ENCODE assay signal across 1 cellular context in the genomic region with DNA sequence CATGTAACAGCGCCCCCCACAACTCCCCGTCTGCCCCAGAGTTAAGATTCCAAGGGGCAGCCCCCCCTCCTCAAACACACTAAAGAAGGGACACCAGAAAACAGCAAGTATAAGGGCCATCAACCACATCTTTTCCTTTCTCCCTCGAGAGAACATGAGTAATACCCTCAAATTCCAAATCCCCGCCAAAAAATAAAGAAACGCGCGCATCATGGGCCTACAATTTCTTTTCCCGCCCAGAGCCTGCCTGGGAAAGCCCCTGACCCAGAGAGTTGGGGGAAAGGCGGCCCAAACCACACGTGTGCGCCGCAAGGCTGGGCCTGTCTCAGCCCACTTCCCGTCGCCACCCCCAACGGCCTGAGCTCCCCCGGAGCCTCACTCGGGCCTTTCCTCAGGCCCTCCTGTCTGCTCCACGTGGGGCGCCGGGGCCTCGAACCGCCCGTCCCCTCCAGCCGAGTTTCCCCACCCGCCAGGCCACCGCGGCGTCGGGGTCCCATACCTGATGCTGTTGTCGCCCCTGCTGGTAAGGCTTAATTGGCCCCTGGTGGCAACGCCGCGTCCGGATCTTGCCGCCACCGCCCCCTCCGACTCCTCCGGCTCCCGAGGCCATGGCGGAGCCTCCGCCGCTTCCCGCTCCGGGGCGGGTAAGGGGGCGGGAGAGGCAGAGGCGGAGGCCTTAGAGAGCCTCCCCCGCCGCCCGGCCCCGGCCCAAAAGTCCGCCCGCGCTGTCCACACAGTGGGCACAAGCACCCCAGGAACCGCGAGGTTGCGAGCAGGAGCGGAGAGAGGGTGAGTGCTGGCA.
TF ChIP-seq lines count a peak whose summit lies in the region.

No MANE protein-coding gene starts in this region.

TF ChIP-seq in K562, 482 proteins besides CTCF, POLR2A, EP300 and RAD21 (continued from another document):
- TF ChIP-seq THAP12 (CRISPR knock-in tag; IDR thresholded peaks at IDR 0.05) (0 out of 2 replicates have a peak, but pooled peaks have one; percentile 23), NFATC3 (IDR thresholded peaks at IDR 0.05) (0 out of 2 replicates have a peak, but pooled peaks have one; percentile 70), ZNF655 (CRISPR knock-in tag; IDR thresholded peaks at IDR 0.05) (no peak), PRPF4 (IDR thresholded peaks at IDR 0.05; ENCODE audit: insufficient read depth, low read depth, low read length, poor library complexity, severe bottlenecking) (peak; percentile 94), FOXK1 (CRISPR knock-in tag; IDR thresholded peaks at IDR 0.05; ENCODE audit: borderline replicate concordance) (peak; percentile 78; the same call in 1 of the 2 replicates), ZNF12 (CRISPR knock-in tag; IDR thresholded peaks at IDR 0.05) (peak; percentile 60; the same call in 1 of the 2 replicates), KLF13 (tag; IDR thresholded peaks at IDR 0.05; ENCODE audit: borderline replicate concordance, low read depth) (peak; percentile 86), ZNF431 (CRISPR knock-in tag; IDR thresholded peaks at IDR 0.05) (peak; percentile 72; the same call in 1 of the 2 replicates), MAFK (IDR thresholded peaks at IDR 0.05; ENCODE audit: low read length) (no peak), EWSR1 (IDR thresholded peaks at IDR 0.05; ENCODE audit: borderline replicate concordance, low read depth, partially characterized antibody) (no peak), STAG1 (CRISPR knock-in tag; IDR thresholded peaks at IDR 0.05; ENCODE audit: borderline replicate concordance) (no peak; the same call in 1 of the 2 replicates), NBN (IDR thresholded peaks at IDR 0.05; ENCODE audit: low read depth) (0 out of 2 replicates have a peak, but pooled peaks have one; percentile 17), HMG20B (CRISPR knock-in tag; IDR thresholded peaks at IDR 0.05) (no peak), CHD1 (IDR thresholded peaks at IDR 0.05; ENCODE audit: low read length) (no peak), BRD4 (IDR thresholded peaks at IDR 0.05) (peak; percentile 95), KDM5B (IDR thresholded peaks at IDR 0.05; ENCODE audit: insufficient replicate concordance, low read depth, low read length) (peak; percentile 63), ETV5 (CRISPR knock-in tag; IDR thresholded peaks at IDR 0.05; ENCODE audit: low read depth) (peak; percentile 79), ZBTB8A (IDR thresholded peaks at IDR 0.05; ENCODE audit: partially characterized antibody) (no peak), POLR2B (IDR thresholded peaks at IDR 0.05; ENCODE audit: low read depth, partially characterized antibody) (peak; percentile 44), FOXJ3 (CRISPR knock-in tag; IDR thresholded peaks at IDR 0.05) (no peak), SMAD1 (IDR thresholded peaks at IDR 0.05; ENCODE audit: low read depth, low read length, partially characterized antibody) (peak; percentile 28), SNIP1 (IDR thresholded peaks at IDR 0.05; ENCODE audit: low read depth) (no peak), TEAD1 (CRISPR knock-in tag; IDR thresholded peaks at IDR 0.05) (peak in 1 of 2 experiments; percentile 78; a peak in 2 of 4 replicates), ZSCAN29 (IDR thresholded peaks at IDR 0.05) (peak; percentile 23; the same call in 1 of the 2 replicates), ZNF764 (CRISPR knock-in tag; IDR thresholded peaks at IDR 0.05; ENCODE audit: low read depth) (0 out of 2 replicates have a peak, but pooled peaks have one; percentile 21), CCNT2 (IDR thresholded peaks at IDR 0.05; ENCODE audit: borderline replicate concordance, extremely low read depth, insufficient read length, low read depth, low read length) (peak; percentile 23), ZNF778 (CRISPR knock-in tag; IDR thresholded peaks at IDR 0.05) (no peak), HDGF (IDR thresholded peaks at IDR 0.05) (0 out of 2 replicates have a peak, but pooled peaks have one; percentile 17), ZBTB9 (CRISPR knock-in tag; IDR thresholded peaks at IDR 0.05) (0 out of 2 replicates have a peak, but pooled peaks have one; percentile 7), MYC (IDR thresholded peaks at IDR 0.05; ENCODE audit: low read depth, low read length) (peak; percentile 92), MYC (CRISPR knock-in tag; IDR thresholded peaks at IDR 0.05; ENCODE audit: borderline replicate concordance, low read depth) (peak; percentile 98)
- TF ChIP-seq, protein P1, sequence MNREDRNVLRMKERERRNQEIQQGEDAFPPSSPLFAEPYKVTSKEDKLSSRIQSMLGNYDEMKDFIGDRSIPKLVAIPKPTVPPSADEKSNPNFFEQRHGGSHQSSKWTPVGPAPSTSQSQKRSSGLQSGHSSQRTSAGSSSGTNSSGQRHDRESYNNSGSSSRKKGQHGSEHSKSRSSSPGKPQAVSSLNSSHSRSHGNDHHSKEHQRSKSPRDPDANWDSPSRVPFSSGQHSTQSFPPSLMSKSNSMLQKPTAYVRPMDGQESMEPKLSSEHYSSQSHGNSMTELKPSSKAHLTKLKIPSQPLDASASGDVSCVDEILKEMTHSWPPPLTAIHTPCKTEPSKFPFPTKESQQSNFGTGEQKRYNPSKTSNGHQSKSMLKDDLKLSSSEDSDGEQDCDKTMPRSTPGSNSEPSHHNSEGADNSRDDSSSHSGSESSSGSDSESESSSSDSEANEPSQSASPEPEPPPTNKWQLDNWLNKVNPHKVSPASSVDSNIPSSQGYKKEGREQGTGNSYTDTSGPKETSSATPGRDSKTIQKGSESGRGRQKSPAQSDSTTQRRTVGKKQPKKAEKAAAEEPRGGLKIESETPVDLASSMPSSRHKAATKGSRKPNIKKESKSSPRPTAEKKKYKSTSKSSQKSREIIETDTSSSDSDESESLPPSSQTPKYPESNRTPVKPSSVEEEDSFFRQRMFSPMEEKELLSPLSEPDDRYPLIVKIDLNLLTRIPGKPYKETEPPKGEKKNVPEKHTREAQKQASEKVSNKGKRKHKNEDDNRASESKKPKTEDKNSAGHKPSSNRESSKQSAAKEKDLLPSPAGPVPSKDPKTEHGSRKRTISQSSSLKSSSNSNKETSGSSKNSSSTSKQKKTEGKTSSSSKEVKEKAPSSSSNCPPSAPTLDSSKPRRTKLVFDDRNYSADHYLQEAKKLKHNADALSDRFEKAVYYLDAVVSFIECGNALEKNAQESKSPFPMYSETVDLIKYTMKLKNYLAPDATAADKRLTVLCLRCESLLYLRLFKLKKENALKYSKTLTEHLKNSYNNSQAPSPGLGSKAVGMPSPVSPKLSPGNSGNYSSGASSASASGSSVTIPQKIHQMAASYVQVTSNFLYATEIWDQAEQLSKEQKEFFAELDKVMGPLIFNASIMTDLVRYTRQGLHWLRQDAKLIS (CRISPR knock-in tag; IDR thresholded peaks at IDR 0.05) = peak; percentile 97
- TF ChIP-seq, protein P2, sequence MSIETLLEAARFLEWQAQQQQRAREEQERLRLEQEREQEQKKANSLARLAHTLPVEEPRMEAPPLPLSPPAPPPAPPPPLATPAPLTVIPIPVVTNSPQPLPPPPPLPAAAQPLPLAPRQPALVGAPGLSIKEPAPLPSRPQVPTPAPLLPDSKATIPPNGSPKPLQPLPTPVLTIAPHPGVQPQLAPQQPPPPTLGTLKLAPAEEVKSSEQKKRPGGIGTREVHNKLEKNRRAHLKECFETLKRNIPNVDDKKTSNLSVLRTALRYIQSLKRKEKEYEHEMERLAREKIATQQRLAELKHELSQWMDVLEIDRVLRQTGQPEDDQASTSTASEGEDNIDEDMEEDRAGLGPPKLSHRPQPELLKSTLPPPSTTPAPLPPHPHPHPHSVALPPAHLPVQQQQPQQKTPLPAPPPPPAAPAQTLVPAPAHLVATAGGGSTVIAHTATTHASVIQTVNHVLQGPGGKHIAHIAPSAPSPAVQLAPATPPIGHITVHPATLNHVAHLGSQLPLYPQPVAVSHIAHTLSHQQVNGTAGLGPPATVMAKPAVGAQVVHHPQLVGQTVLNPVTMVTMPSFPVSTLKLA (conservative IDR thresholded peaks at IDR 0.05) = peak; percentile 91 to 94
- TF ChIP-seq, protein P3, sequence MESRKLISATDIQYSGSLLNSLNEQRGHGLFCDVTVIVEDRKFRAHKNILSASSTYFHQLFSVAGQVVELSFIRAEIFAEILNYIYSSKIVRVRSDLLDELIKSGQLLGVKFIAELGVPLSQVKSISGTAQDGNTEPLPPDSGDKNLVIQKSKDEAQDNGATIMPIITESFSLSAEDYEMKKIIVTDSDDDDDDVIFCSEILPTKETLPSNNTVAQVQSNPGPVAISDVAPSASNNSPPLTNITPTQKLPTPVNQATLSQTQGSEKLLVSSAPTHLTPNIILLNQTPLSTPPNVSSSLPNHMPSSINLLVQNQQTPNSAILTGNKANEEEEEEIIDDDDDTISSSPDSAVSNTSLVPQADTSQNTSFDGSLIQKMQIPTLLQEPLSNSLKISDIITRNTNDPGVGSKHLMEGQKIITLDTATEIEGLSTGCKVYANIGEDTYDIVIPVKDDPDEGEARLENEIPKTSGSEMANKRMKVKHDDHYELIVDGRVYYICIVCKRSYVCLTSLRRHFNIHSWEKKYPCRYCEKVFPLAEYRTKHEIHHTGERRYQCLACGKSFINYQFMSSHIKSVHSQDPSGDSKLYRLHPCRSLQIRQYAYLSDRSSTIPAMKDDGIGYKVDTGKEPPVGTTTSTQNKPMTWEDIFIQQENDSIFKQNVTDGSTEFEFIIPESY (CRISPR knock-in tag; IDR thresholded peaks at IDR 0.05) = peak; percentile 49
- TF ChIP-seq, protein P4, sequence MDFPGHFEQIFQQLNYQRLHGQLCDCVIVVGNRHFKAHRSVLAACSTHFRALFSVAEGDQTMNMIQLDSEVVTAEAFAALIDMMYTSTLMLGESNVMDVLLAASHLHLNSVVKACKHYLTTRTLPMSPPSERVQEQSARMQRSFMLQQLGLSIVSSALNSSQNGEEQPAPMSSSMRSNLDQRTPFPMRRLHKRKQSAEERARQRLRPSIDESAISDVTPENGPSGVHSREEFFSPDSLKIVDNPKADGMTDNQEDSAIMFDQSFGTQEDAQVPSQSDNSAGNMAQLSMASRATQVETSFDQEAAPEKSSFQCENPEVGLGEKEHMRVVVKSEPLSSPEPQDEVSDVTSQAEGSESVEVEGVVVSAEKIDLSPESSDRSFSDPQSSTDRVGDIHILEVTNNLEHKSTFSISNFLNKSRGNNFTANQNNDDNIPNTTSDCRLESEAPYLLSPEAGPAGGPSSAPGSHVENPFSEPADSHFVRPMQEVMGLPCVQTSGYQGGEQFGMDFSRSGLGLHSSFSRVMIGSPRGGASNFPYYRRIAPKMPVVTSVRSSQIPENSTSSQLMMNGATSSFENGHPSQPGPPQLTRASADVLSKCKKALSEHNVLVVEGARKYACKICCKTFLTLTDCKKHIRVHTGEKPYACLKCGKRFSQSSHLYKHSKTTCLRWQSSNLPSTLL (IDR thresholded peaks at IDR 0.05) = 0 out of 2 replicates have a peak, but pooled peaks have one; percentile 13
- TF ChIP-seq, protein P5, sequence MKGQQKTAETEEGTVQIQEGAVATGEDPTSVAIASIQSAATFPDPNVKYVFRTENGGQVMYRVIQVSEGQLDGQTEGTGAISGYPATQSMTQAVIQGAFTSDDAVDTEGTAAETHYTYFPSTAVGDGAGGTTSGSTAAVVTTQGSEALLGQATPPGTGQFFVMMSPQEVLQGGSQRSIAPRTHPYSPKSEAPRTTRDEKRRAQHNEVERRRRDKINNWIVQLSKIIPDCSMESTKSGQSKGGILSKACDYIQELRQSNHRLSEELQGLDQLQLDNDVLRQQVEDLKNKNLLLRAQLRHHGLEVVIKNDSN (CRISPR knock-in tag; IDR thresholded peaks at IDR 0.05) = peak; percentile 75
